ENCODE assay signal across 1 cellular context in genomic region chr9:34254966-34255825, GRCh38.
TF ChIP-seq lines count a peak whose summit lies in the region.

No MANE protein-coding gene starts in this region.

TF ChIP-seq in H1, 55 proteins besides CTCF, POLR2A, EP300 and RAD21:
- TF ChIP-seq SIRT6 (IDR thresholded peaks at IDR 0.05; ENCODE audit: low read length) (no peak), ATF2 (IDR thresholded peaks at IDR 0.05; ENCODE audit: low read length) (no peak), TBP (IDR thresholded peaks at IDR 0.05; ENCODE audit: low read depth, low read length) (no peak), RFX5 (IDR thresholded peaks at IDR 0.05; ENCODE audit: borderline replicate concordance, low read depth, low read length) (no peak), GABPA (IDR thresholded peaks at IDR 0.05; ENCODE audit: borderline replicate concordance, insufficient read depth, low read length) (no peak), BACH1 (IDR thresholded peaks at IDR 0.05; ENCODE audit: low read length) (no peak)
